15 cellular contexts compared by ENCODE assay signal in the genomic region with DNA sequence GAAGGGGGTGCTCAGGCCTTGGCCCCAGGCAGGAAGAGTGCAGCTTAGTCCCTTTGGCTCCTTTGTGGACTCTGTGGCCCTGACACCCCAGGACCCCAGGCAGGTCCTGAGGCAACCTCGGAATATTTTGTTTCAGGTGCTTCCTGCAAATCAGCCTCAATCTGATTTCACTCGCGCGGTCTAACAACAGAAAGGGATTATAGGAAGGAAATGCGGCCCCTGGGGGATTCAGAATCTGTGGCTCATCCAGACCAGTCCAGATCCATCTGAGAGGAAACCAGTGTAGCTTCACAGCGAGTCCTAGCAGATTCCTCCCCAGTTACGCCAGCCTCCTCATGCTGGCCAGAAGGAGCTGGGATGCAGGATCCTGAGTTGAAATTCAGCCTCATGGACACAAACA. TPM values are rescaled to one million over a fixed set of nuclear protein-coding genes. Genes with fewer than 3 reads are reported as not detected.
A peak's percentile ranks its signal among the peaks of the same experiment; 100 is the strongest.
DNase-seq lines count a peak whose midpoint lies in the region; TF ChIP-seq lines count a peak whose summit lies in the region.
"Had no signal": no experiment of that assay in that cellular context is flagged by ENCODE, and none has a peak within 500 bp of the region (broad histone marks: within the 10 kb centered on the region; RNA-seq: fewer than 3 reads in every experiment).

No MANE protein-coding gene starts in this region.

- no peaks in the 10 kb centered on the region for H3K27me3 Mint-ChIP-seq in neural crest cell (ENCODE audit: low read depth)
- H3K27me3 Mint-ChIP-seq: CD8-positive, alpha-beta memory T cell had no signal

- H3K4me1 ChIP-seq in SJCRH30 = peaks cover 7% of the 10 kb centered on the region

- H3K9me3 Mint-ChIP-seq in neural crest cell = no peaks in the 10 kb centered on the region
- H3K9me3 Mint-ChIP-seq: CD8-positive, alpha-beta memory T cell had no signal

- DNase-seq in GDM1 (lab: John Stamatoyannopoulos, UW) (peak; percentile 72), SJCRH30 (peak; percentile 45 to 67), epithelial cell of prostate (ENCODE audit: low read depth, low spot score) (peak; percentile 16), neural crest cell (ENCODE audit: low read depth, low spot score) (no peak), DMS114 treated with DMSO at 0.1 percent for 48 hours (lab: John Stamatoyannopoulos, UW; ENCODE audit: unreplicated experiment) (no peak)
- no peak for DNase-seq in activated naive CD4-positive, alpha-beta T cell treated with Interleukin-2 at 50 U/mL for 16 hours
- no peak for DNase-seq in activated CD4-positive, alpha-beta T cell treated with anti-CD3 and anti-CD28 coated beads for 1 hour
- DNase-seq in activated CD4-positive, alpha-beta T cell treated with anti-CD3 and anti-CD28 coated beads for 4 hours = no peak
- DNase-seq: CD8-positive, alpha-beta memory T cell; HCEC 1CT; islet precursor cell; Kasumi-1; NCI-H2171 had no signal

- TF ChIP-seq CTCF in neural crest cell (conservative IDR thresholded peaks at IDR 0.05) = no peak

- H3K9me3 ChIP-seq in SJCRH30 (replicated peaks) = no peaks in the 10 kb centered on the region
- H3K9me3 ChIP-seq: neutrophil had no signal

- 0 out of 2 replicates have a peak, but pooled peaks cover 5% of the 10 kb centered on the region for H3K27me3 ChIP-seq in SJCRH30
- H3K27me3 ChIP-seq: neutrophil had no signal

- no peaks in the 10 kb centered on the region for H3K36me3 Mint-ChIP-seq in neural crest cell (ENCODE audit: low read depth)
- H3K36me3 Mint-ChIP-seq: CD8-positive, alpha-beta memory T cell had no signal

- H3K27ac ChIP-seq in SJCRH30 (no peak overlapping the region), epithelial cell of prostate (no peak overlapping the region)
- H3K27ac ChIP-seq: neutrophil, VCaP had no signal

- H3K4me3 ChIP-seq in SJCRH30 = no peak overlapping the region

- peaks cover 26% of the 10 kb centered on the region for H3K4me1 Mint-ChIP-seq in neural crest cell

- no peak overlapping the region for H3K4me3 Mint-ChIP-seq in neural crest cell
- H3K4me3 Mint-ChIP-seq: CD8-positive, alpha-beta memory T cell had no signal

- no peaks in the 10 kb centered on the region for H3K36me3 ChIP-seq in SJCRH30
- H3K36me3 ChIP-seq: neutrophil had no signal

- H3K27ac Mint-ChIP-seq in neural crest cell (ENCODE audit: unreplicated experiment) = peak overlapping the region; percentile 2

RNA-seq across cellular contexts. Expression of gene YWHAQ, which starts 59.5 kb away (rescaled TPM):
- 516 and 523 TPM in 2 replicates for total RNA-seq in SJCRH30 (2014; rRNA removed; shearing (Covaris generic))
- 503 and 518 TPM in 2 replicates for total RNA-seq in neural crest cell

Comparison
In these comparisons a context has a peak if more than half of its experiments do, and no peak if none do; other contexts are left out.
1. DNase-seq: peak in GDM1 (single experiment), SJCRH30 (2 of 2) and epithelial cell of prostate (single experiment); none in neural crest cell (single experiment), DMS114 treated with DMSO at 0.1 percent for 48 hours (single experiment), activated naive CD4-positive, alpha-beta T cell treated with Interleukin-2 at 50 U/mL for 16 hours (single experiment), activated CD4-positive, alpha-beta T cell treated with anti-CD3 and anti-CD28 coated beads for 1 hour (single experiment) and activated CD4-positive, alpha-beta T cell treated with anti-CD3 and anti-CD28 coated beads for 4 hours (0 of 2).